Comparison of ENCODE assay signal across 1 cellular context in genomic region chr12:32755654-32756475, GRCh38.
TF ChIP-seq lines count a peak whose summit lies in the region.

YARS2 (minus strand) TSS chr12:32755897; CDS start chr12:32755874, 23 bp downstream.

TF ChIP-seq in H1, 55 proteins besides CTCF, POLR2A, EP300 and RAD21 (continued from another document):
- peak; percentile 21; the same call in 1 of the 2 replicates for TF ChIP-seq E2F6 (IDR thresholded peaks at IDR 0.05)
- peak; percentile 90 for TF ChIP-seq CHD7 (IDR thresholded peaks at IDR 0.05; ENCODE audit: insufficient replicate concordance, low read length)
- TF ChIP-seq CHD1 (IDR thresholded peaks at IDR 0.05; ENCODE audit: low read depth, low read length), result 0 out of 2 replicates have a peak, but pooled peaks have one; percentile 41
- no peak for TF ChIP-seq RFX5 (IDR thresholded peaks at IDR 0.05; ENCODE audit: borderline replicate concordance, low read depth, low read length)
- peak; percentile 99 for TF ChIP-seq PHF8 (conservative IDR thresholded peaks at IDR 0.05; ENCODE audit: low read depth, low read length)
- peak; percentile 56; the same call in 1 of the 2 replicates for TF ChIP-seq GTF2F1 (IDR thresholded peaks at IDR 0.05; ENCODE audit: borderline replicate concordance, low read depth, low read length)
- no peak for TF ChIP-seq JUND (IDR thresholded peaks at IDR 0.05; ENCODE audit: low read length)
- TF ChIP-seq TBP (IDR thresholded peaks at IDR 0.05; ENCODE audit: low read depth, low read length), result peak; percentile 87
- 0 out of 2 replicates have a peak, but pooled peaks have one; percentile 6 for TF ChIP-seq BRCA1 (IDR thresholded peaks at IDR 0.05; ENCODE audit: low read depth, low read length)
- TF ChIP-seq CTBP2 (IDR thresholded peaks at IDR 0.05; ENCODE audit: borderline replicate concordance, insufficient read depth, insufficient read length, low read length), result no peak
- no peak for TF ChIP-seq HDAC2 (IDR thresholded peaks at IDR 0.05; ENCODE audit: borderline replicate concordance in 1 of 2, low read depth in 2 of 2, low read length in 2 of 2)
- no peak for TF ChIP-seq SP2 (IDR thresholded peaks at IDR 0.05; ENCODE audit: low read length)
- TF ChIP-seq BACH1 (IDR thresholded peaks at IDR 0.05; ENCODE audit: low read length), result no peak
- peak; percentile 94 for TF ChIP-seq RBBP5 (IDR thresholded peaks at IDR 0.05; ENCODE audit: borderline replicate concordance, low read depth, low read length)
- TF ChIP-seq MAFK (IDR thresholded peaks at IDR 0.05; ENCODE audit: low read depth, low read length), result no peak; the same call in 1 of the 2 replicates
- no peak for TF ChIP-seq SAP30 (IDR thresholded peaks at IDR 0.05; ENCODE audit: insufficient read depth, insufficient replicate concordance, low read length)
- TF ChIP-seq CREB1 (IDR thresholded peaks at IDR 0.05), result peak; percentile 58; the same call in 1 of the 2 replicates
- no peak for TF ChIP-seq JUN (IDR thresholded peaks at IDR 0.05; ENCODE audit: low read depth, low read length)
- no peak for TF ChIP-seq NANOG (IDR thresholded peaks at IDR 0.05; ENCODE audit: insufficient read depth, low read depth, low read length, poor library complexity, severe bottlenecking)
- TF ChIP-seq TAF1 (IDR thresholded peaks at IDR 0.05; ENCODE audit: low read depth, low read length), result peak; percentile 98
- peak; percentile 58; the same call in 1 of the 2 replicates for TF ChIP-seq SP4 (IDR thresholded peaks at IDR 0.05; ENCODE audit: low read length)
- TF ChIP-seq SIRT6 (IDR thresholded peaks at IDR 0.05; ENCODE audit: low read length), result no peak
- peak; percentile 97 for TF ChIP-seq ASH2L (IDR thresholded peaks at IDR 0.05; ENCODE audit: low read length)
- no peak for TF ChIP-seq ZNF274 (IDR thresholded peaks at IDR 0.05; ENCODE audit: borderline replicate concordance, extremely low read depth, low read length)
- TF ChIP-seq EZH2 (IDR thresholded peaks at IDR 0.05; ENCODE audit: low read depth, low read length, severe bottlenecking), result no peak
- TF ChIP-seq NRF1 (IDR thresholded peaks at IDR 0.05; ENCODE audit: low read depth, low read length), result peak; percentile 85
- TF ChIP-seq ATF2 (IDR thresholded peaks at IDR 0.05; ENCODE audit: low read length), result peak; percentile 85; the same call in 1 of the 2 replicates
TF ChIP-seq in H1: peak in this region for 21.
